In the genomic region with DNA sequence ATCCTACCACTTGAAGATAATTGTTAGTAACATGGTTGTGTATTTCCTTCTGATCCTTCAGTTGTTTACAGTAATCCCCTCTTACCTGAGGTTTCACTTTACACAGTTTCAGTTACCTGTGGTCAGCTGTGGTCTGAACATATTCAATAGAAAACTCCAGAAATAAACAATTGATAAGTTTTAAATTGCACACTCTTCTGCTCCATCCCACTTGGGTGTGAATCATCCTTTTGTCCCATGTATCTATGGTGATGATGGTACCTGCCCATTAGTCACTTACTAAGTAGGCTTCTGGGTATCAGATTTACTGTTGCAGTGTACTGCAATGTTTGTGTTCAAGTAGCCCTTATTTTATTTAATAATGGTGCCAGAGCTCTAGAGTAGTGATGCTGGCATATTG, we compare ENCODE assay signal across 10 cellular contexts.
DNase-seq lines count a peak whose midpoint lies in the region; ATAC-seq and TF ChIP-seq lines count a peak whose summit lies in the region.
"Had no signal": no experiment of that assay in that cellular context is flagged by ENCODE, and none has a peak within 500 bp of the region (broad histone marks: within the 10 kb centered on the region; RNA-seq: fewer than 3 reads in every experiment).

No MANE protein-coding gene starts in this region.

- CTCF ChIA-PET in GM10248 (lab: Yijun Ruan, JAX) = interaction anchor here (0.9 to 1.2 kb wide), 2 partner anchors 9 to 15 kb away, joined by 3 to 4 read pairs; no protein-coding TSS in a partner anchor

- no peak for TF ChIP-seq CTCF in GM10248 (IDR thresholded peaks at IDR 0.05; ENCODE audit: control extremely low read depth, extremely low read depth, low read depth, missing control alignments)

- DNase-seq in GM10248 (ENCODE audit: extremely low spot score) (peak; percentile 20), LHCN-M2 (ENCODE audit: low read depth) (peak; percentile 65), iPS-NIHi11 (ENCODE audit: low spot score) (no peak), EL (no peak)
- DNase-seq: mucosa of descending colon; NCI-H187 treated with DMSO at 0.1 percent for 48 hours; stimulated activated CD4-positive, alpha-beta T cell treated with anti-CD3 and anti-CD28 coated beads, Interleukin-4, amount 100 ng/mL, for 24 hours had no signal

- ATAC-seq in GM19452 (IDR thresholded peaks at IDR 0.05; ENCODE audit: unreplicated experiment) = peak; percentile 61
- peak; percentile 66 for ATAC-seq in esophagus mucosa
- ATAC-seq in GM21737 (IDR thresholded peaks at IDR 0.05; ENCODE audit: unreplicated experiment) = no peak
- ATAC-seq: mucosa of descending colon had no signal

- POLR2A ChIA-PET in GM10248 (lab: Yijun Ruan, JAX) = no interaction called here

Comparison
In these comparisons a context has a peak if more than half of its experiments do, and no peak if none do; other contexts are left out.
1. DNase-seq: peak in GM10248 (single experiment) and LHCN-M2 (single experiment); none in iPS-NIHi11 (single experiment) and EL (single experiment).